Comparison of ENCODE assay signal across 17 cellular contexts in the genomic region with DNA sequence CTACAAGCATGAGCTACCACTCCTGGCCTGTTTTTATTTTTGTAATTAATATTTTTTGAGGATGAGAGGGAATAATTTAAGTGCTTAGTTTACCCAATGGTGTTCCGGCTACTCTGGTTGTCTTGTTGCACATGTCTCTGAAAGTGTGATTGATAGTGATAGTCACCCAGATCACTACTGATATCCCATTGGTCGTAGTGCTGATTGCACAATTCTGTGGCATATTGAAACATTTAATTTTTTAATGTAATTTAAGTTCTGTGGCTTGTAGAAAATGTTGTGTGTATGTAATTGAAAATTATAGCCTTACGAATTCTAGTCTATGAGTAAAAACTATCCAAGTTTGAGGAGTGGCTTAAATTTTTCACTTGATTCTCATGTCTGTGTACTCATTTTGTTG. TPM values are rescaled to one million over a fixed set of nuclear protein-coding genes. Genes with fewer than 3 reads are reported as not detected.
DNase-seq lines count a peak whose midpoint lies in the region; ATAC-seq, FAIRE-seq and TF ChIP-seq lines count a peak whose summit lies in the region.
"Had no signal": no experiment of that assay in that cellular context is flagged by ENCODE, and none has a peak within 500 bp of the region (broad histone marks: within the 10 kb centered on the region; RNA-seq: fewer than 3 reads in every experiment).

No MANE protein-coding gene starts in this region.

- H4K5ac ChIP-seq in IMR-90 (ENCODE audit: low read depth, low read length): no peak overlapping the region

- POLR2A ChIA-PET in SK-N-SH (lab: Yijun Ruan, JAX): interaction anchor here (1.4 kb wide), 1 partner anchor 11 kb away, joined by 6 read pairs; no protein-coding TSS in a partner anchor
- POLR2A ChIA-PET in IMR-90 (lab: Charles Lee; ENCODE audit: unreplicated experiment): no interaction called here
- POLR2A ChIA-PET in GM12878 (lab: Charles Lee): interaction anchor here (2.7 kb wide), 1 partner anchor 11 kb away, joined by 14 read pairs; a partner anchor contains a TSS

- H4K20me1 ChIP-seq in SK-N-SH (ENCODE audit: insufficient read depth) (peaks cover 68% of the 10 kb centered on the region), IMR-90 (ENCODE audit: insufficient read depth, low read length) (peaks cover 63% of the 10 kb centered on the region), GM12878 (ENCODE audit: control insufficient read depth, insufficient read depth) (no peaks in the 10 kb centered on the region; the same call in none of the 2 replicates)

- CTCF ChIA-PET in SK-N-SH (lab: Yijun Ruan, JAX): interaction anchor here (4.3 kb wide), 1 partner anchor 11 kb away, joined by 18 read pairs; a partner anchor contains a TSS
- CTCF ChIA-PET in IMR-90 (lab: Yijun Ruan, JAX): no interaction called here
- CTCF ChIA-PET in GM12878 (lab: Yijun Ruan, JAX): interaction anchor here (0.7 to 4.0 kb wide), 5 partner anchors 11 to 194 kb away, joined by 3 to 18 read pairs (median 7); a partner anchor contains a TSS

- intact Hi-C loops in IMR-90 (cut with micrococcal nuclease): no loop called here
- intact Hi-C loops in GM12878 (cut with micrococcal nuclease; ENCODE audit: unreplicated experiment): no loop called here
- intact Hi-C loops in natural killer cell (cut with micrococcal nuclease): no loop called here
- intact Hi-C loops in ovary (cut with DNase I): no loop called here

- no peaks in the 10 kb centered on the region for H3K36me3 Mint-ChIP-seq in natural killer cell

- no peaks in the 10 kb centered on the region for H3K9me3 Mint-ChIP-seq in natural killer cell
- H3K9me3 Mint-ChIP-seq: HFFc6 had no signal

- no peak overlapping the region for H3K4me3 ChIP-seq in SK-N-SH (ENCODE audit: low read depth in 2 of 2, low read length in 1 of 2)
- H3K4me3 ChIP-seq in IMR-90 (ENCODE audit: insufficient read depth, low read depth, low read length): no peak overlapping the region
- H3K4me3 ChIP-seq in GM12878: no peak overlapping the region
- H3K4me3 ChIP-seq in ovary: no peak overlapping the region

- no peak overlapping the region for H2AK5ac ChIP-seq in IMR-90 (ENCODE audit: low read depth, low read length)

- no peak overlapping the region for H3K23ac ChIP-seq in IMR-90 (ENCODE audit: low read depth, low read length)

- H2AFZ ChIP-seq in SK-N-SH (ENCODE audit: low read depth) (no peak overlapping the region), IMR-90 (replicated peaks; ENCODE audit: low read length, poor library complexity) (no peak overlapping the region), GM12878 (ENCODE audit: control insufficient read depth, low read depth, low read length) (no peak overlapping the region)

- H4K91ac ChIP-seq in IMR-90 (ENCODE audit: insufficient read depth, low read depth, low read length): no peak overlapping the region

- H3K4me1 ChIP-seq in SK-N-SH (ENCODE audit: control insufficient read depth in 1 of 2, insufficient read depth in 2 of 2, low read depth in 1 of 2, low read length in 1 of 2) (peaks cover 13 to 24% of the 10 kb centered on the region in 2 experiments; a peak in 3 of 4 replicates), IMR-90 (ENCODE audit: control insufficient read depth, insufficient read depth, low read length) (peaks cover 6% of the 10 kb centered on the region), GM12878 (ENCODE audit: control insufficient read depth, insufficient read depth, low read length) (peaks cover 30% of the 10 kb centered on the region), ovary (ENCODE audit: insufficient read depth) (peaks cover 1% of the 10 kb centered on the region)

- H3K36me3 ChIP-seq in SK-N-SH (replicated peaks in 1 of 2; ENCODE audit: control insufficient read depth in 1 of 2, insufficient read depth in 2 of 2, low read length in 1 of 2) (peaks cover 46 to 47% of the 10 kb centered on the region in 2 experiments), IMR-90 (ENCODE audit: control insufficient read depth, insufficient read depth, low read length) (peaks cover 14% of the 10 kb centered on the region), GM12878 (ENCODE audit: control insufficient read depth in 2 of 2, insufficient read depth in 2 of 2, low read length in 1 of 2) (peaks cover 3 to 37% of the 10 kb centered on the region in 2 experiments), ovary (no peaks in the 10 kb centered on the region)

- no peak overlapping the region for H4K8ac ChIP-seq in IMR-90 (ENCODE audit: low read depth in 2 of 2, low read length in 2 of 2)

- H3K4ac ChIP-seq in IMR-90 (ENCODE audit: low read depth, low read length): no peak overlapping the region

- TF ChIP-seq CTCF in SK-N-SH (IDR thresholded peaks at IDR 0.05): no peak
- TF ChIP-seq CTCF in IMR-90 (conservative IDR thresholded peaks at IDR 0.05; ENCODE audit: low read depth, low read length): no peak
- TF ChIP-seq CTCF in GM12878 (IDR thresholded peaks at IDR 0.05 in 2 of 3, conservative IDR thresholded peaks at IDR 0.05 in 1 of 3; ENCODE audit: control insufficient read depth in 2 of 3, extremely low read depth in 1 of 3, insufficient read depth in 1 of 3, low read depth in 3 of 3, low read length in 3 of 3): no peak
- TF ChIP-seq CTCF in natural killer cell (IDR thresholded peaks at IDR 0.05): no peak
- no peak for TF ChIP-seq CTCF in ovary (IDR thresholded peaks at IDR 0.05)

- H2BK20ac ChIP-seq in IMR-90 (ENCODE audit: low read depth, low read length): no peak overlapping the region

- H3K27me3 ChIP-seq in SK-N-SH (ENCODE audit: insufficient read depth): no peaks in the 10 kb centered on the region
- H3K27me3 ChIP-seq in IMR-90 (ENCODE audit: control insufficient read depth, insufficient read depth, low read length): no peaks in the 10 kb centered on the region
- H3K27me3 ChIP-seq in GM12878 (replicated peaks in 1 of 2; ENCODE audit: control insufficient read depth in 2 of 2, insufficient read depth in 2 of 2, low read length in 1 of 2): no peaks in the 10 kb centered on the region
- H3K27me3 ChIP-seq in ovary: no peaks in the 10 kb centered on the region

- peaks cover 19% of the 10 kb centered on the region for H3F3A ChIP-seq in SK-N-SH (replicated peaks; ENCODE audit: insufficient read depth)

- RAD21 ChIA-PET in GM12878 (lab: Charles Lee; ENCODE audit: unreplicated experiment): interaction anchor here (0.8 to 2.9 kb wide), 2 partner anchors 11 to 21 kb away, joined by 3 to 15 read pairs; a partner anchor contains a TSS

- peaks cover 29 to 78% of the 10 kb centered on the region in 2 experiments for H3K79me1 ChIP-seq in IMR-90 (ENCODE audit: low read depth in 1 of 2, low read length in 2 of 2)

- H3K4me2 ChIP-seq in SK-N-SH (no peak overlapping the region), IMR-90 (ENCODE audit: low read depth, low read length) (no peak overlapping the region), GM12878 (ENCODE audit: control insufficient read depth, insufficient read depth) (peak overlapping the region; percentile 33; the same call in 1 of the 2 replicates)
- H3K4me2 ChIP-seq: KMS-11 had no signal

- SMC1A ChIA-PET in GM12878 (lab: Charles Lee; ENCODE audit: uncharacterized antibody, unreplicated experiment): interaction anchor here (0.7 to 5.3 kb wide), 8 partner anchors 9 to 519 kb away, joined by 3 to 23 read pairs (median 4); a partner anchor contains a TSS

- H3K27ac ChIP-seq in SK-N-SH (ENCODE audit: low read depth in 2 of 2, low read length in 1 of 2) (no peak overlapping the region), IMR-90 (ENCODE audit: insufficient read depth, low read length) (no peak overlapping the region), GM12878 (ENCODE audit: control insufficient read depth, insufficient read depth) (no peak overlapping the region), ovary (no peak overlapping the region)
- H3K27ac ChIP-seq: KMS-11 had no signal

- no peak for TF ChIP-seq POLR2A in IMR-90 (IDR thresholded peaks at IDR 0.05; ENCODE audit: low read depth, low read length)
- no peak for TF ChIP-seq POLR2A in GM12878 (IDR thresholded peaks at IDR 0.05; ENCODE audit: low read depth, low read length)
- no peak for TF ChIP-seq POLR2A in ovary (IDR thresholded peaks at IDR 0.05)

- H3K14ac ChIP-seq in IMR-90 (replicated peaks; ENCODE audit: low read depth, low read length): no peak overlapping the region

- H3K4me1 Mint-ChIP-seq in natural killer cell: peaks cover 75 to 79% of the 10 kb centered on the region in 2 donors

- 72% methylated on average over 3 of the region's 3 CpGs for WGBS in SK-N-SH (ENCODE audit: low lambda C conversion rate)
- no CpG with 5 or more reads among the region's 3 CpGs for WGBS in IMR-90 (ENCODE audit: extremely low coverage in 2 of 2, insufficient read length in 1 of 2), 2 experiments
- 82% methylated on average over 3 of the region's 3 CpGs for WGBS in GM12878 (ENCODE audit: insufficient coverage, insufficient replicate concordance, low lambda C conversion rate, missing lambda C conversion rate)
- WGBS in ovary, 3 donors: 90 to 95% (median 94%) methylated on average over 3 of the region's 3 CpGs

- H3K9me3 ChIP-seq in SK-N-SH (no peaks in the 10 kb centered on the region), IMR-90 (ENCODE audit: control insufficient read depth, insufficient read depth, low read length) (no peaks in the 10 kb centered on the region), GM12878 (replicated peaks; ENCODE audit: control insufficient read depth, insufficient read depth, low read length) (no peaks in the 10 kb centered on the region), ovary (no peaks in the 10 kb centered on the region)

- no peak overlapping the region for H3K18ac ChIP-seq in IMR-90 (ENCODE audit: low read depth, low read length)

- no peak for TF ChIP-seq RAD21 in SK-N-SH (IDR thresholded peaks at IDR 0.05; ENCODE audit: low read length)
- no peak for TF ChIP-seq RAD21 in IMR-90 (IDR thresholded peaks at IDR 0.05; ENCODE audit: low read length)
- no peak for TF ChIP-seq RAD21 in GM12878 (IDR thresholded peaks at IDR 0.05; ENCODE audit: insufficient read depth, low read depth, low read length)

- DNase-seq in SK-N-SH (no peak), IMR-90 (no peak), GM12878 (ENCODE audit: low read depth, low spot score) (no peak), natural killer cell (no peak), ovary (no peak), cerebellar nuclear complex (lab: John Stamatoyannopoulos, UW) (no peak)
- DNase-seq: 8988T, AML-193, DMS79, HFFc6, MM.1S, NCI-H1417, NCI-H1930, NCI-H510A treated with DMSO at 0.1 percent for 48 hours had no signal

- H3K56ac ChIP-seq in IMR-90 (ENCODE audit: extremely low read depth, insufficient read depth, low read length): no peak overlapping the region

- no peak overlapping the region for H2BK5ac ChIP-seq in IMR-90 (ENCODE audit: low read depth, low read length, poor library complexity, severe bottlenecking)

- no peak for FAIRE-seq in GM12878 (lab: Jason Lieb, UNC)

- H2AK9ac ChIP-seq in IMR-90 (replicated peaks; ENCODE audit: low read depth, low read length, poor library complexity): no peak overlapping the region

- H2BK120ac ChIP-seq in IMR-90 (ENCODE audit: low read depth, low read length): no peak overlapping the region

- H3K79me2 ChIP-seq in SK-N-SH (ENCODE audit: insufficient read depth): peaks cover 100% of the 10 kb centered on the region
- H3K79me2 ChIP-seq in GM12878 (ENCODE audit: control insufficient read depth, insufficient read depth, low read length): peaks cover 75% of the 10 kb centered on the region

- BruUV-seq in IMR-90 (replicated peaks; lab: Mats Ljungman, UMichigan): no TSS peak
- BruUV-seq in GM12878 (replicated peaks; lab: Mats Ljungman, UMichigan): no TSS peak

- no peaks in the 10 kb centered on the region for H3K27me3 Mint-ChIP-seq in natural killer cell (ENCODE audit: low read depth in 2 of 2)

- H2BK15ac ChIP-seq in IMR-90 (ENCODE audit: low read depth, low read length): no peak overlapping the region

- in situ Hi-C loops in IMR-90 (cut with MboI; ENCODE audit: low sequenced_read_pairs) (no loop called here), GM12878 (cut with MboI) (no loop called here)

- H3K27ac Mint-ChIP-seq in natural killer cell: peak overlapping the region; percentile 71 to 79

- H3K9ac ChIP-seq in SK-N-SH: no peak overlapping the region
- no peak overlapping the region for H3K9ac ChIP-seq in IMR-90 (ENCODE audit: low read depth, low read length)
- H3K9ac ChIP-seq in GM12878 (ENCODE audit: control insufficient read depth, insufficient read depth, low read length): no peak overlapping the region
- H3K9ac ChIP-seq: KMS-11 had no signal

- peaks cover 11% of the 10 kb centered on the region for H3K9me1 ChIP-seq in IMR-90 (ENCODE audit: insufficient read depth, low read length)

- dilution Hi-C loops in IMR-90 (cut with HindIII; ENCODE audit: low sequenced_read_pairs, unreplicated experiment): no loop called here

- 0 out of 4 replicates have a peak, but pooled peaks of 1 of the 2 experiments have one; percentile 9 for TF ChIP-seq EP300 in SK-N-SH (IDR thresholded peaks at IDR 0.05; ENCODE audit: borderline replicate concordance in 1 of 2, low read depth in 1 of 2, low read length in 1 of 2)
- no peak for TF ChIP-seq EP300 in GM12878 (IDR thresholded peaks at IDR 0.05; ENCODE audit: borderline replicate concordance in 1 of 2, control insufficient read depth in 1 of 2, low read depth in 2 of 2, low read length in 2 of 2)
- no peak for TF ChIP-seq EP300 in ovary (IDR thresholded peaks at IDR 0.05)

- peak overlapping the region; percentile 47 for H3K4me3 Mint-ChIP-seq in natural killer cell
- H3K4me3 Mint-ChIP-seq: HFFc6 had no signal

- ATAC-seq in SK-N-SH treated with all-trans-retinoic acid at 6 μM for 48 hours (no peak), IMR-90 (ENCODE audit: low read depth) (no peak), GM12878 (no peak), natural killer cell (peak; percentile 25 to 45 (median 40)), GM19328 (IDR thresholded peaks at IDR 0.05; ENCODE audit: unreplicated experiment) (no peak)

- H3K9me2 ChIP-seq in SK-N-SH: no peaks in the 10 kb centered on the region

RNA-seq across cellular contexts. Expression of a gene that starts 11.9 kb away (rescaled TPM):
- 69.7 and 94.4 TPM in 2 replicates for polyA plus RNA-seq in SK-N-SH (2012; rRNA removed)
- polyA plus RNA-seq in SK-N-SH (2012; cell fraction: cytosol; rRNA removed): 64.6 and 67.6 TPM in 2 replicates
- polyA plus RNA-seq in SK-N-SH (2012; cell fraction: nucleus; rRNA removed): 179 and 208 TPM in 2 replicates
- total RNA-seq in IMR-90 (2012; rRNA removed): 73.0 and 93.7 TPM in 2 replicates
- polyA plus RNA-seq in IMR-90 (2012; rRNA removed): 54.0 and 62.3 TPM in 2 replicates
- polyA plus RNA-seq in IMR-90 (2012; cell fraction: cytosol; rRNA removed): 29.2 and 37.6 TPM in 2 replicates
- polyA plus RNA-seq in IMR-90 (2012; cell fraction: nucleus; rRNA removed; ENCODE audit: low replicate concordance): 121 and 155 TPM in 2 replicates
- total RNA-seq in GM12878 (2013; cell fraction: nucleolus; rRNA removed): 128 and 140 TPM in 2 replicates
- total RNA-seq in GM12878 (2014; rRNA removed): 74.7 and 77.4 TPM in 2 replicates
- total RNA-seq in GM12878 (2014; rRNA removed; fragmentation: Illumina TruSeq; extraction: Trizol): 63.6 and 67.1 TPM in 2 replicates
- total RNA-seq in GM12878 (2021): 58.7 and 61.8 TPM in 2 replicates
- 30.9 TPM for polyA plus RNA-seq in GM12878 (2011; ENCODE audit: low read depth)
- polyA plus RNA-seq in GM12878 (2011; rRNA removed): 59.7 and 74.0 TPM in 2 replicates
- 67.2 and 70.7 TPM in 2 replicates for polyA plus RNA-seq in GM12878 (2011; cell fraction: cytosol; rRNA removed)
- 67.3 and 73.8 TPM in 2 replicates for polyA plus RNA-seq in GM12878 (2011; cell fraction: nucleus; rRNA removed)
- polyA plus RNA-seq in GM12878 (2012): 32.0 and 43.5 TPM in 2 replicates
- 50.5 and 60.2 TPM in 2 replicates for polyA plus RNA-seq in GM12878 (2014; fragmentation: Illumina TruSeq; extraction: Trizol)
- polyA plus RNA-seq in GM12878 (2014; fragmentation: Nextera tagmentation; extraction: Ambion mirVana): 10 to 100 TPM; 18.7 to 22.2 TPM
- polyA plus RNA-seq in GM12878 (2014; rRNA removed): 56.8 and 58.5 TPM in 2 replicates
- 10 to 100 TPM; 70.1 to 74.4 TPM for polyA plus RNA-seq in GM12878 (2016; fragmentation: Nextera tagmentation; extraction: Ambion mirVana)
- polyA minus RNA-seq in GM12878 (2011; rRNA and poly(A)+ RNA removed): 83.8 and 86.3 TPM in 2 replicates
- polyA minus RNA-seq in GM12878 (2011; cell fraction: cytosol; rRNA and poly(A)+ RNA removed): 24.6 and 41.0 TPM in 2 replicates
- polyA minus RNA-seq in GM12878 (2011; cell fraction: nucleus; rRNA and poly(A)+ RNA removed): 28.0 and 56.9 TPM in 2 replicates
- 100 to 1,000 TPM; 239 to 291 (median 243) TPM for total RNA-seq in natural killer cell
- total RNA-seq in ovary: 10 to 100 TPM; 66.8 to 95.7 (median 72.0) TPM
- 10 to 100 TPM; 39.6 to 75.3 TPM for polyA plus RNA-seq in ovary

RNA-seq across cellular contexts. Expression of a gene that starts 31.9 kb away (rescaled TPM):
- polyA plus RNA-seq in SK-N-SH (2012; rRNA removed): 30.3 and 41.9 TPM in 2 replicates
- 44.9 and 50.7 TPM in 2 replicates for polyA plus RNA-seq in SK-N-SH (2012; cell fraction: cytosol; rRNA removed)
- polyA plus RNA-seq in SK-N-SH (2012; cell fraction: nucleus; rRNA removed): 26.5 and 40.0 TPM in 2 replicates
- total RNA-seq in IMR-90 (2012; rRNA removed): 27.1 and 29.2 TPM in 2 replicates
- 21.8 and 23.8 TPM in 2 replicates for polyA plus RNA-seq in IMR-90 (2012; rRNA removed)
- 10.5 and 13.3 TPM in 2 replicates for polyA plus RNA-seq in IMR-90 (2012; cell fraction: cytosol; rRNA removed)
- 5.4 and 27.0 TPM in 2 replicates for polyA plus RNA-seq in IMR-90 (2012; cell fraction: nucleus; rRNA removed; ENCODE audit: low replicate concordance)
- 10.9 and 13.8 TPM in 2 replicates for total RNA-seq in GM12878 (2013; cell fraction: nucleolus; rRNA removed)
- total RNA-seq in GM12878 (2014; rRNA removed): 22.4 and 22.9 TPM in 2 replicates
- total RNA-seq in GM12878 (2014; rRNA removed; fragmentation: Illumina TruSeq; extraction: Trizol): 20.7 and 24.2 TPM in 2 replicates
- 12.9 and 14.5 TPM in 2 replicates for total RNA-seq in GM12878 (2021)
- 16.1 TPM for polyA plus RNA-seq in GM12878 (2011; ENCODE audit: low read depth)
- 26.2 and 31.5 TPM in 2 replicates for polyA plus RNA-seq in GM12878 (2011; rRNA removed)
- 15.0 and 18.6 TPM in 2 replicates for polyA plus RNA-seq in GM12878 (2011; cell fraction: cytosol; rRNA removed)
- polyA plus RNA-seq in GM12878 (2011; cell fraction: nucleus; rRNA removed): 16.0 and 16.8 TPM in 2 replicates
- polyA plus RNA-seq in GM12878 (2012): 13.6 and 19.1 TPM in 2 replicates
- polyA plus RNA-seq in GM12878 (2014; fragmentation: Illumina TruSeq; extraction: Trizol): 21.9 and 24.0 TPM in 2 replicates
- polyA plus RNA-seq in GM12878 (2014; fragmentation: Nextera tagmentation; extraction: Ambion mirVana): 10 to 100 TPM; 14.4 to 18.7 TPM
- 18.5 TPM in 2 replicates for polyA plus RNA-seq in GM12878 (2014; rRNA removed)
- polyA plus RNA-seq in GM12878 (2016; fragmentation: Nextera tagmentation; extraction: Ambion mirVana): 10 to 100 TPM; 31.5 to 38.6 TPM
- polyA minus RNA-seq in GM12878 (2011; rRNA and poly(A)+ RNA removed): 10.4 and 16.0 TPM in 2 replicates
- 2.5 and 3.1 TPM in 2 replicates for polyA minus RNA-seq in GM12878 (2011; cell fraction: cytosol; rRNA and poly(A)+ RNA removed)
- 2.4 and 3.8 TPM in 2 replicates for polyA minus RNA-seq in GM12878 (2011; cell fraction: nucleus; rRNA and poly(A)+ RNA removed)
- 10 to 100 TPM; 29.5 to 64.0 (median 48.3) TPM for total RNA-seq in natural killer cell
- total RNA-seq in ovary: 10 to 100 TPM in 4 of 7 donors, 1 to 10 TPM in 3; 5.6 to 12.3 (median 10.1) TPM
- polyA plus RNA-seq in ovary: 10 to 100 TPM; 12.1 to 37.6 TPM

RNA-seq across cellular contexts. Expression of a gene that starts 59.5 kb away (rescaled TPM):
- polyA plus RNA-seq in SK-N-SH (2012; rRNA removed) (21.0 and 21.4 TPM in 2 replicates), IMR-90 (2012; rRNA removed) (26.1 and 29.7 TPM in 2 replicates), GM12878 (2011; rRNA removed) (15.8 and 23.6 TPM in 2 replicates), GM12878 (2014; fragmentation: Illumina TruSeq; extraction: Trizol) (5.3 and 9.7 TPM in 2 replicates), GM12878 (2014; fragmentation: Nextera tagmentation; extraction: Ambion mirVana) (1 to 10 TPM in 1 of 2 experiments, under 1 TPM in 1; 0.76 to 6.5 TPM), GM12878 (2014; rRNA removed) (28.7 and 28.8 TPM in 2 replicates), GM12878 (2016; fragmentation: Nextera tagmentation; extraction: Ambion mirVana) (10 to 100 TPM; 22.7 to 23.1 TPM), ovary (10 to 100 TPM; 16.6 to 33.5 TPM)
- 7.5 and 11.8 TPM in 2 replicates for polyA plus RNA-seq in SK-N-SH (2012; cell fraction: cytosol; rRNA removed)
- 83.7 and 101 TPM in 2 replicates for polyA plus RNA-seq in SK-N-SH (2012; cell fraction: nucleus; rRNA removed)
- total RNA-seq in IMR-90 (2012; rRNA removed) (10.4 and 11.1 TPM in 2 replicates), GM12878 (2014; rRNA removed) (27.1 and 31.1 TPM in 2 replicates), GM12878 (2014; rRNA removed; fragmentation: Illumina TruSeq; extraction: Trizol) (13.6 and 13.7 TPM in 2 replicates), GM12878 (2021) (24.4 and 28.6 TPM in 2 replicates), natural killer cell (10 to 100 TPM; 28.8 to 31.3 (median 30.6) TPM), ovary (100 to 1,000 TPM in 1 of 7 donors, 10 to 100 TPM in 6; 31.5 to 125 (median 46.5) TPM)
- 18.8 and 34.8 TPM in 2 replicates for polyA plus RNA-seq in IMR-90 (2012; cell fraction: cytosol; rRNA removed)
- polyA plus RNA-seq in IMR-90 (2012; cell fraction: nucleus; rRNA removed; ENCODE audit: low replicate concordance): 99.3 and 171 TPM in 2 replicates
- total RNA-seq in GM12878 (2013; cell fraction: nucleolus; rRNA removed): 81.4 and 96.2 TPM in 2 replicates
- 8.2 TPM for polyA plus RNA-seq in GM12878 (2011; ENCODE audit: low read depth)
- polyA plus RNA-seq in GM12878 (2011; cell fraction: cytosol; rRNA removed): 23.6 and 35.3 TPM in 2 replicates
- 153 and 183 TPM in 2 replicates for polyA plus RNA-seq in GM12878 (2011; cell fraction: nucleus; rRNA removed)
- 16.8 and 20.6 TPM in 2 replicates for polyA plus RNA-seq in GM12878 (2012)
- polyA minus RNA-seq in GM12878 (2011; rRNA and poly(A)+ RNA removed): 33.9 and 57.0 TPM in 2 replicates
- 22.1 and 39.0 TPM in 2 replicates for polyA minus RNA-seq in GM12878 (2011; cell fraction: cytosol; rRNA and poly(A)+ RNA removed)
- 65.0 and 89.6 TPM in 2 replicates for polyA minus RNA-seq in GM12878 (2011; cell fraction: nucleus; rRNA and poly(A)+ RNA removed)

Comparison
In these comparisons a context has a peak if more than half of its experiments do, and no peak if none do; other contexts are left out.
1. ATAC-seq: peak in natural killer cell (3 of 3); none in SK-N-SH treated with all-trans-retinoic acid at 6 μM for 48 hours (single experiment), IMR-90 (single experiment), GM12878 (single experiment) and GM19328 (single experiment).